ENCODE assay signal across 12 cellular contexts in the genomic region with DNA sequence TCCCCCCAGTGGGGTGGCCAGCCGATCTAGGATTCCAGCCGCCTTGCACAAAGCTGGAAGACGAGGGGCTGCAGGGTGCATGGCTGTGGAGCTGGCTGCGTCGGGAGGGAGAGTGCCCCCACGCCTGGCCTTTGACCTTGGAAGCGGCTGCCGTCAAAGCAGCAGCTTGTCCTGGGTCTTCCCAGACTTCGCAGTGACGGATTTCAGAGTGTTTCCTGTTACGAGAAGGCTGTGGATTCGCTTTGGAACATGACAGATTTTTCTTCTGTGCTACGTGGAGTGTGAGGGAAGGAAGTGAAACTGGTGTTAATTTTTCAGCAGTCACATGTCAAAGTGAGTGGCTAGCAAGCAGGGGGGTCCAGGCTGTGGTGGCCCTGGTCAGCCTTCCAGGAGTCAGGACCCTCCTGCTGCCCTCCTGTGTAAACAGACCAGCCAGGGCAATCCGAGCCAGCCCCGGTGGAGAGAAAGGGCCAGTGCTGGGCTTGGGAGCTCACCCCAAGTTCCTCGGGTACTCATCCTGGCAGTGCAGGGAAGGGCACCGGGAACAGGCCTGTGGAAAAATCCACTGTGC.
DNase-seq lines count a peak whose midpoint lies in the region; ATAC-seq and TF ChIP-seq lines count a peak whose summit lies in the region.
"Had no signal": no experiment of that assay in that cellular context is flagged by ENCODE, and none has a peak within 500 bp of the region (broad histone marks: within the 10 kb centered on the region; RNA-seq: fewer than 3 reads in every experiment).

No MANE protein-coding gene starts in this region.

- no peaks in the 10 kb centered on the region for H3K23me2 ChIP-seq in H9 (ENCODE audit: insufficient read length, low read depth, low read length, poor library complexity, severe bottlenecking)

- peaks cover 2 to 8% (median 8%) of the 10 kb centered on the region in 3 experiments; a peak in 5 of 7 replicates for H3K36me3 Mint-ChIP-seq in H9 (ENCODE audit: insufficient read depth in 1 of 3, low read depth in 3 of 3)
- H3K36me3 Mint-ChIP-seq in stimulated activated memory B cell treated with anti-CD40 and anti-IgM and Interleukin-4, amounts not matched to agents 10 μg/mL and 1 μg/mL and 100 μg/mL, for 72 hours, result peaks cover 8% of the 10 kb centered on the region

- H2BK5ac ChIP-seq in H9 (ENCODE audit: insufficient read length, low read length), result no peak overlapping the region

- H3K79me2 ChIP-seq in H9 (ENCODE audit: insufficient read depth, low read length), result no peaks in the 10 kb centered on the region

- H3K18ac ChIP-seq in H9 (ENCODE audit: insufficient read length, low read depth, low read length), result no peak overlapping the region

- H3K4me1 ChIP-seq in H9 (ENCODE audit: insufficient read depth, low read length), result no peaks in the 10 kb centered on the region
- H3K4me1 ChIP-seq in liver (ENCODE audit: control insufficient read depth in 4 of 4, insufficient read depth in 4 of 4, low read length in 3 of 4), result peaks cover 0 to 13% (median 8%) of the 10 kb centered on the region in 4 donors

- H3K27ac ChIP-seq in H9 (ENCODE audit: insufficient read length, low read depth, low read length), result no peak overlapping the region
- H3K27ac ChIP-seq in VCaP, result peak overlapping the region; percentile 25; the same call in 1 of the 2 replicates
- no peak overlapping the region for H3K27ac ChIP-seq in liver (ENCODE audit: low read depth in 1 of 2, low read length in 2 of 2)

- H3K27me3 Mint-ChIP-seq in H9 (ENCODE audit: low read depth), result no peaks in the 10 kb centered on the region
- no peaks in the 10 kb centered on the region for H3K27me3 Mint-ChIP-seq in stimulated activated memory B cell treated with anti-CD40 and anti-IgM and Interleukin-4, amounts not matched to agents 10 μg/mL and 1 μg/mL and 100 μg/mL, for 72 hours

- H3K9me3 ChIP-seq in H9 (ENCODE audit: control insufficient read depth, low read depth, low read length) (no peaks in the 10 kb centered on the region), liver (ENCODE audit: control insufficient read depth in 4 of 4, low read length in 3 of 4) (no peaks in the 10 kb centered on the region)

- no peak overlapping the region for H3K4ac ChIP-seq in H9 (ENCODE audit: low read depth, low read length)

- no peak overlapping the region; the same call in 1 of the 2 replicates for H3K14ac ChIP-seq in H9 (ENCODE audit: insufficient read depth, low read length)

- H3K4me3 Mint-ChIP-seq in H9, result no peak overlapping the region
- H3K4me3 Mint-ChIP-seq in stimulated activated memory B cell treated with anti-CD40 and anti-IgM and Interleukin-4, amounts not matched to agents 10 μg/mL and 1 μg/mL and 100 μg/mL, for 72 hours, result peak overlapping the region; percentile 58

- H3T11ph ChIP-seq in H9 (ENCODE audit: low read length), result no peak overlapping the region

- no peak overlapping the region for H2BK20ac ChIP-seq in H9 (ENCODE audit: low read depth, low read length, poor library complexity, severe bottlenecking)

- no CpG with 5 or more reads among the region's 17 CpGs for WGBS in H9 (ENCODE audit: extremely low coverage, insufficient read length, low lambda C conversion rate)
- WGBS in liver, result 60% methylated on average over 17 of the region's 17 CpGs

- no peak overlapping the region for H4K91ac ChIP-seq in H9 (ENCODE audit: insufficient read length, low read depth, low read length)

- no peak overlapping the region for H2AK5ac ChIP-seq in H9 (ENCODE audit: insufficient read length, low read length)

- no peaks in the 10 kb centered on the region; a peak in 2 of 5 replicates for H3K9me3 Mint-ChIP-seq in H9
- no peaks in the 10 kb centered on the region for H3K9me3 Mint-ChIP-seq in stimulated activated memory B cell treated with anti-CD40 and anti-IgM and Interleukin-4, amounts not matched to agents 10 μg/mL and 1 μg/mL and 100 μg/mL, for 72 hours

- H3K27ac Mint-ChIP-seq in H9, result peak overlapping the region in 2 of 3 experiments; percentile 33 to 57; a peak in 2 of 7 replicates
- H3K27ac Mint-ChIP-seq in stimulated activated memory B cell treated with anti-CD40 and anti-IgM and Interleukin-4, amounts not matched to agents 10 μg/mL and 1 μg/mL and 100 μg/mL, for 72 hours, result peak overlapping the region; percentile 67

- H2AFZ ChIP-seq in H9 (ENCODE audit: low read length), result no peak overlapping the region

- H3K23ac ChIP-seq in H9 (ENCODE audit: insufficient read length, low read depth, low read length), result no peak overlapping the region

- DNase-seq in H9 (no peak), hypothalamus (lab: John Stamatoyannopoulos, UW) (no peak)
- DNase-seq in stimulated activated naive CD4-positive, alpha-beta T cell (lab: John Stamatoyannopoulos, UW), result no peak
- DNase-seq: DND-41; KG1; OCI-M1; stimulated activated CD4-positive, alpha-beta T cell treated with anti-CD3 and anti-CD28 coated beads, Interleukin-12 subunit alpha, Interleukin-12 subunit beta, amount 100 ng/mL, for 4 hours had no signal

- H2BK120ac ChIP-seq in H9 (ENCODE audit: low read depth, low read length, poor library complexity, severe bottlenecking), result no peak overlapping the region

- no peak overlapping the region for H3K4me2 ChIP-seq in H9 (ENCODE audit: insufficient read depth, insufficient read length, low read length)

- no peaks in the 10 kb centered on the region for H4K20me1 ChIP-seq in H9 (ENCODE audit: control insufficient read depth, insufficient read depth, insufficient read length)

- H3K4me1 Mint-ChIP-seq in H9, result peaks cover 12 to 36% of the 10 kb centered on the region in 2 experiments
- H3K4me1 Mint-ChIP-seq in stimulated activated memory B cell treated with anti-CD40 and anti-IgM and Interleukin-4, amounts not matched to agents 10 μg/mL and 1 μg/mL and 100 μg/mL, for 72 hours, result peaks cover 22% of the 10 kb centered on the region

- no peak overlapping the region for H4K5ac ChIP-seq in H9 (ENCODE audit: insufficient read length, low read depth, low read length)

- H2BK12ac ChIP-seq in H9 (ENCODE audit: insufficient read length, low read depth, low read length), result no peak overlapping the region

- no peaks in the 10 kb centered on the region for H3K79me1 ChIP-seq in H9 (ENCODE audit: insufficient read depth, low read depth, low read length, poor library complexity, severe bottlenecking)

- H2BK15ac ChIP-seq in H9 (ENCODE audit: low read depth, low read length), result no peak overlapping the region

- H3K4me3 ChIP-seq in liver (ENCODE audit: low read depth in 1 of 3, low read length in 3 of 3), result no peak overlapping the region

- no peak overlapping the region for H4K8ac ChIP-seq in H9 (replicated peaks; ENCODE audit: insufficient read length, low read depth, low read length)

- peak; percentile 70 for ATAC-seq in stimulated activated memory B cell treated with anti-CD40 and anti-IgM and Interleukin-4, amounts not matched to agents 10 μg/mL and 1 μg/mL and 100 μg/mL, for 72 hours
- no peak for ATAC-seq in GM19328 (IDR thresholded peaks at IDR 0.05; ENCODE audit: unreplicated experiment)
- no peak for ATAC-seq in GM21515 (IDR thresholded peaks at IDR 0.05; ENCODE audit: unreplicated experiment)

- H3K27me3 ChIP-seq in H9 (ENCODE audit: insufficient read depth, low read length) (no peaks in the 10 kb centered on the region), liver (ENCODE audit: control insufficient read depth in 4 of 4, insufficient read depth in 4 of 4, low read length in 3 of 4) (no peaks in the 10 kb centered on the region)

- TF ChIP-seq CTCF in H9 (conservative IDR thresholded peaks at IDR 0.05) (no peak), VCaP (conservative IDR thresholded peaks at IDR 0.05) (no peak), liver (IDR thresholded peaks at IDR 0.05; ENCODE audit: low read depth, low read length, missing input control) (no peak)

- no peaks in the 10 kb centered on the region for H3K36me3 ChIP-seq in liver (ENCODE audit: control insufficient read depth in 4 of 4, insufficient read depth in 3 of 4, low read depth in 1 of 4, low read length in 3 of 4)

- no peak for TF ChIP-seq RAD21 in liver (IDR thresholded peaks at IDR 0.05)

- no peak overlapping the region for H3K56ac ChIP-seq in H9 (ENCODE audit: insufficient read length, low read depth, low read length)

- no peak overlapping the region for H3K9ac ChIP-seq in H9 (ENCODE audit: extremely low read depth, insufficient read length, low read length)
- no peak overlapping the region for H3K9ac ChIP-seq in liver (ENCODE audit: low read depth in 1 of 2, low read length in 2 of 2)

TF ChIP-seq in liver, 16 proteins besides CTCF, POLR2A, EP300 and RAD21:
- TF ChIP-seq YY1 (IDR thresholded peaks at IDR 0.05), result no peak
- TF ChIP-seq SP1 (IDR thresholded peaks at IDR 0.05), result no peak
- TF ChIP-seq JUND (IDR thresholded peaks at IDR 0.05), result no peak
- TF ChIP-seq NR2F2 (IDR thresholded peaks at IDR 0.05), result peak; percentile 87
- TF ChIP-seq, protein P1, sequence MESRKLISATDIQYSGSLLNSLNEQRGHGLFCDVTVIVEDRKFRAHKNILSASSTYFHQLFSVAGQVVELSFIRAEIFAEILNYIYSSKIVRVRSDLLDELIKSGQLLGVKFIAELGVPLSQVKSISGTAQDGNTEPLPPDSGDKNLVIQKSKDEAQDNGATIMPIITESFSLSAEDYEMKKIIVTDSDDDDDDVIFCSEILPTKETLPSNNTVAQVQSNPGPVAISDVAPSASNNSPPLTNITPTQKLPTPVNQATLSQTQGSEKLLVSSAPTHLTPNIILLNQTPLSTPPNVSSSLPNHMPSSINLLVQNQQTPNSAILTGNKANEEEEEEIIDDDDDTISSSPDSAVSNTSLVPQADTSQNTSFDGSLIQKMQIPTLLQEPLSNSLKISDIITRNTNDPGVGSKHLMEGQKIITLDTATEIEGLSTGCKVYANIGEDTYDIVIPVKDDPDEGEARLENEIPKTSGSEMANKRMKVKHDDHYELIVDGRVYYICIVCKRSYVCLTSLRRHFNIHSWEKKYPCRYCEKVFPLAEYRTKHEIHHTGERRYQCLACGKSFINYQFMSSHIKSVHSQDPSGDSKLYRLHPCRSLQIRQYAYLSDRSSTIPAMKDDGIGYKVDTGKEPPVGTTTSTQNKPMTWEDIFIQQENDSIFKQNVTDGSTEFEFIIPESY (IDR thresholded peaks at IDR 0.05), result no peak
- no peak for TF ChIP-seq FOXA1 (IDR thresholded peaks at IDR 0.05)
- no peak for TF ChIP-seq EGR1 (IDR thresholded peaks at IDR 0.05; ENCODE audit: low read depth in 2 of 2)
